Comparison of ENCODE assay signal across 7 cellular contexts in the genomic region with DNA sequence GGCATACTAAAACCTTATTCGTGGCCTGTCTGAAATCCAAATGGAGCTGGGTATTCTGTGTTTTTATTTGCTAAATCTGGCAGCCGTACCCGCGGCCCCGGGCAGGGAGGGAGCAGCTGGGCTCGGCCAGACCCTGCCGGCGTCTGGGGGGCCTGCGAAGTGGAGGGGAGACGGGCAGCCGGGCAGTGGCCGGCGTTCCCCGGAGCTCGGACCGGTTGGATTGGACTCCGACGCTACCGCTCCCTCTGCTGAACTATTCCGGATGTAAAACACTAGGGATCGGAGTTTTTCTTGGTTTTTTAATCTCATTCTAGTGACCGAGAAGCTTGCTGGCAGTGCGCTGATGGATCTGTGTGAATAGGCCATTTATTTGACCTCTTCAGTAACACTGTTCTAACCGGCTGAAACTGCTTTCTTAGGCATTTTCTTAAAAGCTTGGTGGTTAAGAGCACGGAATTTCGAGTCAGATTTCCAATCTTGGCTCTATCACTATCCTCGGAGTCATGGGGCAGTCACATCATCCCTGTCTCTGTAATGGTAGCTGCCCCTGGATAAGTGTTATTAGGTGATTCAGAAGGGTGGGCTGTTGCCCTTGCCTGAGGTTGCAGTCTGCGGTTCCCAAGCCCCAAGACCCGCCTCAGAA. TPM values are rescaled to one million over a fixed set of nuclear protein-coding genes. Genes with fewer than 3 reads are reported as not detected.
DNase-seq lines count a peak whose midpoint lies in the region; ATAC-seq, FAIRE-seq and TF ChIP-seq lines count a peak whose summit lies in the region.

No MANE protein-coding gene starts in this region.

- H4K20me1 ChIP-seq in osteoblast (ENCODE audit: insufficient read depth, low read length), result peaks cover 15% of the 10 kb centered on the region

- H3K9me3 ChIP-seq in osteoblast (ENCODE audit: low read depth, low read length), result no peaks in the 10 kb centered on the region

- H3K27ac Mint-ChIP-seq in activated CD4-positive, alpha-beta memory T cell treated with anti-CD3 and anti-CD28 coated beads, Interleukin-2, amount 10 ng/mL, durations not matched to agents 7 days and 5 days, result peak overlapping the region; percentile 68

- CTCF ChIA-PET in activated CD4-positive, alpha-beta memory T cell treated with anti-CD3 and anti-CD28 coated beads, Interleukin-2, amount 10 ng/mL, durations not matched to agents 7 days and 5 days (lab: Charles Lee), result interaction anchor here (0.6 to 1.5 kb wide), 10 partner anchors 9 to 228 kb away, joined by 3 to 5 read pairs (median 3); no protein-coding TSS in a partner anchor

- H3K36me3 ChIP-seq in osteoblast (ENCODE audit: insufficient read depth, low read length), result peaks cover 45% of the 10 kb centered on the region

- H3K9me3 Mint-ChIP-seq in activated CD4-positive, alpha-beta memory T cell treated with anti-CD3 and anti-CD28 coated beads, Interleukin-2, amount 10 ng/mL, durations not matched to agents 7 days and 5 days, result no peaks in the 10 kb centered on the region

- H3K27me3 ChIP-seq in osteoblast (ENCODE audit: insufficient read depth, low read length), result no peaks in the 10 kb centered on the region

- peaks cover 23% of the 10 kb centered on the region for H3K4me1 ChIP-seq in osteoblast (ENCODE audit: insufficient read depth, low read length)

- no peak for DNase-seq in activated CD4-positive, alpha-beta memory T cell treated with anti-CD3 and anti-CD28 coated beads, Interleukin-2, amount 10 ng/mL, durations not matched to agents 7 days and 5 days
- DNase-seq in frontal cortex (ENCODE audit: low spot score in 2 of 2) (peak; percentile 36 to 39), osteoblast (ENCODE audit: insufficient read length, low spot score, missing footprints) (peak; percentile 93), GF-D8 (lab: John Stamatoyannopoulos, UW) (no peak)

- H3K79me2 ChIP-seq in osteoblast (ENCODE audit: insufficient read depth, low read length), result peaks cover 77% of the 10 kb centered on the region

- H3K4me3 Mint-ChIP-seq in activated CD4-positive, alpha-beta memory T cell treated with anti-CD3 and anti-CD28 coated beads, Interleukin-2, amount 10 ng/mL, durations not matched to agents 7 days and 5 days, result peak overlapping the region; percentile 87

- peaks cover 66% of the 10 kb centered on the region for H3K4me1 Mint-ChIP-seq in activated CD4-positive, alpha-beta memory T cell treated with anti-CD3 and anti-CD28 coated beads, Interleukin-2, amount 10 ng/mL, durations not matched to agents 7 days and 5 days

- no peak for TF ChIP-seq CTCF in osteoblast (IDR thresholded peaks at IDR 0.05; ENCODE audit: extremely low read depth, low read depth, low read length)

- H3K4me3 ChIP-seq in GM08714 (ENCODE audit: low read length) (peak overlapping the region; percentile 96), osteoblast (ENCODE audit: insufficient read depth, low read length) (peak overlapping the region; percentile 94)

- FAIRE-seq in frontal cortex (lab: Jason Lieb, UNC), result no peak

- H3K27me3 Mint-ChIP-seq in activated CD4-positive, alpha-beta memory T cell treated with anti-CD3 and anti-CD28 coated beads, Interleukin-2, amount 10 ng/mL, durations not matched to agents 7 days and 5 days, result no peaks in the 10 kb centered on the region

- POLR2A ChIA-PET in activated CD4-positive, alpha-beta memory T cell treated with anti-CD3 and anti-CD28 coated beads, Interleukin-2, amount 10 ng/mL, durations not matched to agents 7 days and 5 days (lab: Charles Lee), result interaction anchor here (0.5 to 2.0 kb wide), 16 partner anchors 9 to 547 kb away, joined by 3 to 17 read pairs (median 4); partner anchors contain the start of gene C2orf15

- peak overlapping the region; percentile 65 for H2AFZ ChIP-seq in osteoblast (ENCODE audit: low read length)

- H3K27ac ChIP-seq in osteoblast (ENCODE audit: low read depth, low read length), result peak overlapping the region; percentile 94

- peak overlapping the region; percentile 89 for H3K4me2 ChIP-seq in osteoblast (ENCODE audit: insufficient read depth, low read length)

- ATAC-seq in HG03342 (IDR thresholded peaks at IDR 0.05; ENCODE audit: unreplicated experiment), result peak; percentile 7
- ATAC-seq in HG02870 (IDR thresholded peaks at IDR 0.05; ENCODE audit: unreplicated experiment), result no peak

- peaks cover 34% of the 10 kb centered on the region for H3K36me3 Mint-ChIP-seq in activated CD4-positive, alpha-beta memory T cell treated with anti-CD3 and anti-CD28 coated beads, Interleukin-2, amount 10 ng/mL, durations not matched to agents 7 days and 5 days (ENCODE audit: low read depth)

RNA-seq across cellular contexts. Expression of gene UNC50, which starts 0.7 kb away (rescaled TPM):
- total RNA-seq in activated CD4-positive, alpha-beta memory T cell treated with anti-CD3 and anti-CD28 coated beads, Interleukin-2, amount 10 ng/mL, durations not matched to agents 7 days and 5 days, result 10 to 100 TPM; 32.7 to 32.8 TPM
- total RNA-seq in frontal cortex, result 55.8 TPM
- 31.5 and 36.2 TPM in 2 replicates for total RNA-seq in osteoblast

RNA-seq across cellular contexts. Expression of gene COA5, which starts 0.8 kb away (rescaled TPM):
- 10 to 100 TPM; 26.3 TPM for total RNA-seq in activated CD4-positive, alpha-beta memory T cell treated with anti-CD3 and anti-CD28 coated beads, Interleukin-2, amount 10 ng/mL, durations not matched to agents 7 days and 5 days
- total RNA-seq in frontal cortex (60.7 TPM), osteoblast (17.4 and 21.2 TPM in 2 replicates)

Comparison
In these comparisons a context has a peak if more than half of its experiments do, and no peak if none do; other contexts are left out.
1. DNase-seq: peak in frontal cortex (2 of 2) and osteoblast (single experiment); none in activated CD4-positive, alpha-beta memory T cell treated with anti-CD3 and anti-CD28 coated beads, Interleukin-2, amount 10 ng/mL, durations not matched to agents 7 days and 5 days (single experiment) and GF-D8 (single experiment).